Comparison of ENCODE assay signal across 28 cellular contexts in the genomic region with DNA sequence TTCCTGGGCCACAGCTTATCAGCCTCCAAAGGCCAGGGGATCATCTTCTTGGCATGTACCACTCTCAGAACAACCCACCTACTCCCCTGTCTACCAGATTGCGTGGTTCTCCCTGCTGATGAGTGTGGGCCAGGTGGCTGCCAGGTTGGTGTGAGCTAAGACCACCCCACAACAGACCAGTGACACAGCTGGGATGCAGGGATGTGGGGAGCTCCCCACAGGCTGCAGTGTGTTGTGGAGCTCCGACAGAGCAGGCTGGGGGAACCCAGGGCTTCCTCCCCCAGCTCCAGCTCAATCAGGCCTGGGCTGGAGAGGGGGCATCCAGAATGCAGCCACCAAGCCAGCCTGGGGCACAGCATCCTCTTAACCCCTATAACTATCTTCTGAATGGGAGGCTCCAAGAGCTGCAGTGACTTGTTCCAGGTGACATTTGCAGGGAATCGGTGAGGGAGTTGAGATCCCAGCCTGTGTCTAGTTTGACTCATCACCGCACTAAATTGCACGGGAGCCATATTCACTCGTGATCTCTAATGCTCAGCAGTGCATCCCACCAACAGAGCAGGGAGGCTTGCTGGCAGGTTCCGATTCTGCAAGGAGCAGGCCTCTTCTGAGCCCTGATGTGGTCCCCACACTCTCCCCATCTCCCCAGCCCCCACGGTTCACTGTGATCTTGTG. TPM values are rescaled to one million over a fixed set of nuclear protein-coding genes. Genes with fewer than 3 reads are reported as not detected.
DNase-seq lines count a peak whose midpoint lies in the region; ATAC-seq and TF ChIP-seq lines count a peak whose summit lies in the region.
"Had no signal": no experiment of that assay in that cellular context is flagged by ENCODE, and none has a peak within 500 bp of the region (broad histone marks: within the 10 kb centered on the region; RNA-seq: fewer than 3 reads in every experiment).

No MANE protein-coding gene starts in this region.

- H3K27ac Mint-ChIP-seq in activated CD4-positive, alpha-beta memory T cell treated with anti-CD3 and anti-CD28 coated beads for 36 hours, result no peak overlapping the region
- H3K27ac Mint-ChIP-seq in activated CD4-positive, alpha-beta memory T cell treated with anti-CD3 and anti-CD28 coated beads, Interleukin-2, amount 10 ng/mL, durations not matched to agents 7 days and 5 days, result no peak overlapping the region
- H3K27ac Mint-ChIP-seq in type B pancreatic cell, result peak overlapping the region; percentile 37
- H3K27ac Mint-ChIP-seq: CD4-positive, CD25-positive, alpha-beta regulatory T cell had no signal

- no peaks in the 10 kb centered on the region for H3K36me3 Mint-ChIP-seq in activated CD4-positive, alpha-beta memory T cell treated with anti-CD3 and anti-CD28 coated beads for 36 hours
- no peaks in the 10 kb centered on the region for H3K36me3 Mint-ChIP-seq in activated CD4-positive, alpha-beta memory T cell treated with anti-CD3 and anti-CD28 coated beads, Interleukin-2, amount 10 ng/mL, durations not matched to agents 7 days and 5 days (ENCODE audit: low read depth)
- no peaks in the 10 kb centered on the region for H3K36me3 Mint-ChIP-seq in type B pancreatic cell
- H3K36me3 Mint-ChIP-seq: CD4-positive, CD25-positive, alpha-beta regulatory T cell had no signal

- H3K4me3 ChIP-seq in liver (ENCODE audit: low read depth in 1 of 3, low read length in 3 of 3) (no peak overlapping the region), right lobe of liver (no peak overlapping the region)
- H3K4me3 ChIP-seq: GM23248, SJCRH30 had no signal

- 74% methylated on average over 8 of the region's 8 CpGs for WGBS in liver
- WGBS in right lobe of liver (ENCODE audit: insufficient coverage, low coverage, low lambda C conversion rate, missing lambda C conversion rate), result 46% methylated on average over 4 of the region's 8 CpGs

- H3K4me1 ChIP-seq in liver (ENCODE audit: control insufficient read depth in 4 of 4, insufficient read depth in 4 of 4, low read length in 3 of 4), result no peaks in the 10 kb centered on the region
- H3K4me1 ChIP-seq in right lobe of liver, result no peaks in the 10 kb centered on the region
- H3K4me1 ChIP-seq: SJCRH30 had no signal

- TF ChIP-seq POLR2A in right lobe of liver (IDR thresholded peaks at IDR 0.05), result no peak

- H3K36me3 ChIP-seq in liver (ENCODE audit: control insufficient read depth in 4 of 4, insufficient read depth in 3 of 4, low read depth in 1 of 4, low read length in 3 of 4) (no peaks in the 10 kb centered on the region), right lobe of liver (no peaks in the 10 kb centered on the region)
- H3K36me3 ChIP-seq: SJCRH30 had no signal

- peaks cover 10% of the 10 kb centered on the region for H3K27me3 Mint-ChIP-seq in activated CD4-positive, alpha-beta memory T cell treated with anti-CD3 and anti-CD28 coated beads for 36 hours
- H3K27me3 Mint-ChIP-seq in activated CD4-positive, alpha-beta memory T cell treated with anti-CD3 and anti-CD28 coated beads, Interleukin-2, amount 10 ng/mL, durations not matched to agents 7 days and 5 days, result peaks cover 2% of the 10 kb centered on the region
- peaks cover 7% of the 10 kb centered on the region for H3K27me3 Mint-ChIP-seq in type B pancreatic cell

- CTCF ChIA-PET in activated CD4-positive, alpha-beta memory T cell treated with anti-CD3 and anti-CD28 coated beads for 36 hours (lab: Charles Lee), result interaction anchor here (2.4 kb wide), 1 partner anchor 274 kb away, joined by 5 read pairs; no protein-coding TSS in a partner anchor
- CTCF ChIA-PET in activated CD4-positive, alpha-beta memory T cell treated with anti-CD3 and anti-CD28 coated beads, Interleukin-2, amount 10 ng/mL, durations not matched to agents 7 days and 5 days (lab: Charles Lee), result interaction anchor here (1.5 kb wide), 1 partner anchor 274 kb away, joined by 3 read pairs; no protein-coding TSS in a partner anchor

- no peaks in the 10 kb centered on the region for H3K9me3 ChIP-seq in liver (ENCODE audit: control insufficient read depth in 4 of 4, low read length in 3 of 4)
- no peaks in the 10 kb centered on the region for H3K9me3 ChIP-seq in right lobe of liver
- H3K9me3 ChIP-seq: SJCRH30 had no signal

- no peaks in the 10 kb centered on the region for H3K9me3 Mint-ChIP-seq in activated CD4-positive, alpha-beta memory T cell treated with anti-CD3 and anti-CD28 coated beads for 36 hours
- H3K9me3 Mint-ChIP-seq in activated CD4-positive, alpha-beta memory T cell treated with anti-CD3 and anti-CD28 coated beads, Interleukin-2, amount 10 ng/mL, durations not matched to agents 7 days and 5 days, result no peaks in the 10 kb centered on the region
- no peaks in the 10 kb centered on the region for H3K9me3 Mint-ChIP-seq in type B pancreatic cell
- H3K9me3 Mint-ChIP-seq: CD4-positive, CD25-positive, alpha-beta regulatory T cell had no signal

- TF ChIP-seq RAD21 in liver (IDR thresholded peaks at IDR 0.05), result no peak

- H3K27ac ChIP-seq in liver (ENCODE audit: low read depth in 1 of 2, low read length in 2 of 2) (peak overlapping the region; percentile 62 to 67), right lobe of liver (no peak overlapping the region)
- H3K27ac ChIP-seq: GM23248, SJCRH30 had no signal

- intact Hi-C loops in activated CD4-positive, alpha-beta memory T cell treated with anti-CD3 and anti-CD28 coated beads for 36 hours (cut with micrococcal nuclease), result no loop called here
- intact Hi-C loops in right lobe of liver (cut with DNase I), result no loop called here

- peak; percentile 3 for DNase-seq in activated CD4-positive, alpha-beta memory T cell treated with anti-CD3 and anti-CD28 coated beads for 36 hours
- no peak for DNase-seq in activated CD4-positive, alpha-beta memory T cell treated with anti-CD3 and anti-CD28 coated beads, Interleukin-2, amount 10 ng/mL, durations not matched to agents 7 days and 5 days
- DNase-seq in right lobe of liver (no peak), mesenteric fat pad (ENCODE audit: low spot score) (peak; percentile 67), type B pancreatic cell (ENCODE audit: extremely low spot score, unreplicated experiment) (no peak), glomerular visceral epithelial cell (ENCODE audit: extremely low spot score) (no peak), C1 segment of cervical spinal cord (lab: John Stamatoyannopoulos, UW) (no peak)
- DNase-seq: CD4-positive, CD25-positive, alpha-beta regulatory T cell; DMS153; DND-41; GM23248; H7; Karpas-422; NCI-H1092; NCI-H1417 treated with DMSO at 0.1 percent for 48 hours; NCI-H1694 treated with DMSO at 0.1 percent for 48 hours; NCI-H2081 treated with DMSO at 0.1 percent for 48 hours; NCI-H2171; NCI-H226; NCI-H510A; NCI-H69; SJCRH30 had no signal

- ATAC-seq in right lobe of liver, result no peak
- ATAC-seq: Panc1 had no signal

- H3K9ac ChIP-seq in liver (ENCODE audit: low read depth in 1 of 2, low read length in 2 of 2), result no peak overlapping the region
- H3K9ac ChIP-seq: GM23248 had no signal

- H3K27me3 ChIP-seq in liver (ENCODE audit: control insufficient read depth in 4 of 4, insufficient read depth in 4 of 4, low read length in 3 of 4) (no peaks in the 10 kb centered on the region), right lobe of liver (no peaks in the 10 kb centered on the region)
- H3K27me3 ChIP-seq: SJCRH30 had no signal

- no peaks in the 10 kb centered on the region for H3K4me1 Mint-ChIP-seq in activated CD4-positive, alpha-beta memory T cell treated with anti-CD3 and anti-CD28 coated beads for 36 hours (ENCODE audit: low read depth)
- no peaks in the 10 kb centered on the region for H3K4me1 Mint-ChIP-seq in activated CD4-positive, alpha-beta memory T cell treated with anti-CD3 and anti-CD28 coated beads, Interleukin-2, amount 10 ng/mL, durations not matched to agents 7 days and 5 days
- H3K4me1 Mint-ChIP-seq in type B pancreatic cell (ENCODE audit: unreplicated experiment), result peaks cover 19% of the 10 kb centered on the region
- H3K4me1 Mint-ChIP-seq: CD4-positive, CD25-positive, alpha-beta regulatory T cell had no signal

- H3K4me3 Mint-ChIP-seq in activated CD4-positive, alpha-beta memory T cell treated with anti-CD3 and anti-CD28 coated beads for 36 hours, result no peak overlapping the region
- no peak overlapping the region for H3K4me3 Mint-ChIP-seq in activated CD4-positive, alpha-beta memory T cell treated with anti-CD3 and anti-CD28 coated beads, Interleukin-2, amount 10 ng/mL, durations not matched to agents 7 days and 5 days
- no peak overlapping the region for H3K4me3 Mint-ChIP-seq in type B pancreatic cell
- H3K4me3 Mint-ChIP-seq: CD4-positive, CD25-positive, alpha-beta regulatory T cell had no signal

- POLR2A ChIA-PET in activated CD4-positive, alpha-beta memory T cell treated with anti-CD3 and anti-CD28 coated beads for 36 hours (lab: Charles Lee), result no interaction called here
- POLR2A ChIA-PET in activated CD4-positive, alpha-beta memory T cell treated with anti-CD3 and anti-CD28 coated beads, Interleukin-2, amount 10 ng/mL, durations not matched to agents 7 days and 5 days (lab: Charles Lee), result no interaction called here

- TF ChIP-seq CTCF in liver (IDR thresholded peaks at IDR 0.05; ENCODE audit: low read depth, low read length, missing input control), result no peak
- TF ChIP-seq CTCF in right lobe of liver (IDR thresholded peaks at IDR 0.05), result no peak
- no peak for TF ChIP-seq CTCF in type B pancreatic cell (conservative IDR thresholded peaks at IDR 0.05)

RNA-seq across cellular contexts. Expression of a gene that starts 0.6 kb away (rescaled TPM):
- not detected for total RNA-seq in activated CD4-positive, alpha-beta memory T cell treated with anti-CD3 and anti-CD28 coated beads for 36 hours
- not detected for total RNA-seq in activated CD4-positive, alpha-beta memory T cell treated with anti-CD3 and anti-CD28 coated beads, Interleukin-2, amount 10 ng/mL, durations not matched to agents 7 days and 5 days
- total RNA-seq in liver, result 10 to 100 TPM in 1 of 2 donors, 1 to 10 TPM in 1; 8.5 to 26.9 TPM
- polyA plus RNA-seq in liver, result 10 to 100 TPM in 1 of 2 donors, 1 to 10 TPM in 1; 5.6 to 20.5 TPM
- 10 to 100 TPM in 3 of 6 experiments, 1 to 10 TPM in 3; 4.5 to 15.9 (median 9.7) TPM for total RNA-seq in right lobe of liver
- total RNA-seq in mesenteric fat pad, result not detected
- total RNA-seq in type B pancreatic cell (ENCODE audit: low replicate concordance), result not detected in 2 replicates
- total RNA-seq: A172; CD4-positive, CD25-positive, alpha-beta regulatory T cell; GM23248; H7; HT-29; OCI-LY7; SJCRH30 had no signal
- polyA plus RNA-seq: BJ; CD4-positive, CD25-positive, alpha-beta regulatory T cell; GM23248 had no signal

RNA-seq across cellular contexts. Expression of a gene that starts 21.7 kb away (rescaled TPM):
- total RNA-seq in activated CD4-positive, alpha-beta memory T cell treated with anti-CD3 and anti-CD28 coated beads for 36 hours, result under 1 TPM; 0.50 to 0.56 TPM
- total RNA-seq in activated CD4-positive, alpha-beta memory T cell treated with anti-CD3 and anti-CD28 coated beads, Interleukin-2, amount 10 ng/mL, durations not matched to agents 7 days and 5 days, result not detected
- under 1 TPM; under 0.01 to 0.28 TPM for total RNA-seq in liver
- under 1 TPM; 0.08 to 0.14 TPM for polyA plus RNA-seq in liver
- total RNA-seq in right lobe of liver, result not detected
- 0.26 TPM for total RNA-seq in mesenteric fat pad
- 0.57 and 46.8 TPM in 2 replicates for total RNA-seq in type B pancreatic cell (ENCODE audit: low replicate concordance)
- total RNA-seq: A172; CD4-positive, CD25-positive, alpha-beta regulatory T cell; H7; HT-29; OCI-LY7; SJCRH30 had no signal
- polyA plus RNA-seq: BJ; CD4-positive, CD25-positive, alpha-beta regulatory T cell had no signal

RNA-seq across cellular contexts. Expression of a gene that starts 26.5 kb away (rescaled TPM):
- not detected for total RNA-seq in activated CD4-positive, alpha-beta memory T cell treated with anti-CD3 and anti-CD28 coated beads for 36 hours
- not detected for total RNA-seq in activated CD4-positive, alpha-beta memory T cell treated with anti-CD3 and anti-CD28 coated beads, Interleukin-2, amount 10 ng/mL, durations not matched to agents 7 days and 5 days
- total RNA-seq in liver, result not detected
- polyA plus RNA-seq in liver, result not detected
- not detected for total RNA-seq in right lobe of liver
- total RNA-seq in mesenteric fat pad, result not detected
- not detected in 2 replicates for total RNA-seq in type B pancreatic cell (ENCODE audit: low replicate concordance)
- total RNA-seq: A172; CD4-positive, CD25-positive, alpha-beta regulatory T cell; GM23248; H7; OCI-LY7; SJCRH30 had no signal
- polyA plus RNA-seq: BJ; CD4-positive, CD25-positive, alpha-beta regulatory T cell; GM23248 had no signal

Comparison
In these comparisons a context has a peak if more than half of its experiments do, and no peak if none do; other contexts are left out.
1. DNase-seq: peak in activated CD4-positive, alpha-beta memory T cell treated with anti-CD3 and anti-CD28 coated beads for 36 hours (single experiment) and mesenteric fat pad (single experiment); none in activated CD4-positive, alpha-beta memory T cell treated with anti-CD3 and anti-CD28 coated beads, Interleukin-2, amount 10 ng/mL, durations not matched to agents 7 days and 5 days (single experiment), right lobe of liver (0 of 3), type B pancreatic cell (single experiment), glomerular visceral epithelial cell (single experiment) and C1 segment of cervical spinal cord (0 of 14).
2. H3K27ac ChIP-seq: peak in liver (2 of 2); none in right lobe of liver (0 of 3).